22 cellular contexts compared by ENCODE assay signal in genomic region chr1:197235355-197235754, GRCh38. TPM values are rescaled to one million over a fixed set of nuclear protein-coding genes. Genes with fewer than 3 reads are reported as not detected.
"Had no signal": no experiment of that assay in that cellular context is flagged by ENCODE, and none has a peak within 500 bp of the region (broad histone marks: within the 10 kb centered on the region; RNA-seq: fewer than 3 reads in every experiment).

No MANE protein-coding gene starts in this region.

- H3K36me3 ChIP-seq: heart right ventricle, lower lobe of right lung, ovary, spleen, transverse colon, upper lobe of right lung, uterus had no signal

- H3K27me3 ChIP-seq: heart right ventricle, ovary, spleen, transverse colon, upper lobe of right lung, uterus had no signal

- H3K4me1 ChIP-seq: lower lobe of right lung, psoas muscle, spleen, transverse colon, upper lobe of right lung, uterus had no signal

- H3K9me3 ChIP-seq: heart right ventricle, lower lobe of right lung, ovary, psoas muscle, spleen, transverse colon, upper lobe of right lung, uterus had no signal

- ATAC-seq: esophagus mucosa; lower lobe of right lung; natural killer cell; right cardiac atrium; stimulated activated naive B cell treated with anti-CD40 and anti-IgM and Interleukin-4, amounts not matched to agents 10 μg/mL and 1 μg/mL and 100 μg/mL, for 72 hours; upper lobe of right lung had no signal

- H3K27ac ChIP-seq: coronary artery, epithelial cell of prostate, heart right ventricle, lower lobe of right lung, ovary, psoas muscle, skin epidermis, spleen, transverse colon, upper lobe of right lung, uterus had no signal

- DNase-seq: dermis blood vessel endothelial cell; glutamatergic neuron; heart right ventricle; left cardiac atrium; left ventricle myocardium superior; lower lobe of right lung; natural killer cell; occipital lobe; ovary; posterior cingulate gyrus; psoas muscle; right cardiac atrium; spleen; stimulated activated CD4-positive, alpha-beta T cell treated with anti-CD3 and anti-CD28 coated beads, Interleukin-4, amount 100 ng/mL, for 4 hours; stimulated activated naive B cell treated with anti-CD40 and anti-IgM and Interleukin-4, amounts not matched to agents 10 μg/mL and 1 μg/mL and 100 μg/mL, for 72 hours; transverse colon; upper lobe of right lung; uterus had no signal

- H3K4me3 ChIP-seq: coronary artery, heart right ventricle, lower lobe of right lung, ovary, psoas muscle, skin epidermis, spleen, transverse colon, upper lobe of right lung, uterus had no signal

RNA-seq across cellular contexts. Expression of gene CRB1, which starts 32.7 kb away (rescaled TPM):
- total RNA-seq: esophagus mucosa had no signal
